ENCODE assay signal across 8 cellular contexts in genomic region chr7:27172823-27173411, GRCh38. TPM values are rescaled to one million over a fixed set of nuclear protein-coding genes. Genes with fewer than 3 reads are reported as not detected.
DNase-seq lines count a peak whose midpoint lies in the region; ATAC-seq, FAIRE-seq and TF ChIP-seq lines count a peak whose summit lies in the region.

No MANE protein-coding gene starts in this region.

- H3K27me3 ChIP-seq in keratinocyte (ENCODE audit: control insufficient read depth, extremely low read depth, insufficient read depth, low read length) = peaks cover 6% of the 10 kb centered on the region

- H3K9me3 ChIP-seq in keratinocyte (ENCODE audit: control insufficient read depth, low read depth, low read length) = no peaks in the 10 kb centered on the region

- peaks cover 0 to 4% of the 10 kb centered on the region in 2 experiments for H3K36me3 ChIP-seq in keratinocyte (ENCODE audit: control insufficient read depth in 2 of 2, extremely low read depth in 1 of 2, insufficient read depth in 2 of 2, low read length in 2 of 2)

- peak overlapping the region; percentile 45 for H3K4me3 Mint-ChIP-seq in activated CD8-positive, alpha-beta T cell treated with anti-CD3 and anti-CD28 coated beads, Interleukin-2, amount 10 ng/mL, durations not matched to agents 7 days and 5 days
- no peak overlapping the region for H3K4me3 Mint-ChIP-seq in endothelial cell (ENCODE audit: unreplicated experiment)

- POLR2A ChIA-PET in activated CD8-positive, alpha-beta T cell treated with anti-CD3 and anti-CD28 coated beads, Interleukin-2, amount 10 ng/mL, durations not matched to agents 7 days and 5 days (lab: Charles Lee) = interaction anchor here (0.6 kb wide), 1 partner anchor 11 kb away, joined by 4 read pairs; no protein-coding TSS in a partner anchor

- no peak for FAIRE-seq in keratinocyte (lab: Jason Lieb, UNC)

- DNase-seq in AG10803 (ENCODE audit: low read depth) (peak; percentile 88), HFF-Myc (ENCODE audit: extremely low read depth, low read depth) (no peak), keratinocyte (ENCODE audit: low read depth, low spot score) (no peak), stromal cell of bone marrow (ENCODE audit: low read depth) (peak; percentile 77), SW 1271 (lab: John Stamatoyannopoulos, UW) (no peak), endothelial cell (ENCODE audit: low spot score) (no peak)
- DNase-seq in activated CD8-positive, alpha-beta T cell treated with anti-CD3 and anti-CD28 coated beads, Interleukin-2, amount 10 ng/mL, durations not matched to agents 7 days and 5 days = no peak

- dilution Hi-C loops in keratinocyte (cut with MboI; ENCODE audit: extremely low pct_ligation_motif_present, low sequenced_read_pairs) = no loop called here

- peak overlapping the region; percentile 54 for H3K27ac ChIP-seq in keratinocyte (ENCODE audit: control insufficient read depth, insufficient read depth, low read length)

- no peak overlapping the region for H3K27ac Mint-ChIP-seq in activated CD8-positive, alpha-beta T cell treated with anti-CD3 and anti-CD28 coated beads, Interleukin-2, amount 10 ng/mL, durations not matched to agents 7 days and 5 days
- H3K27ac Mint-ChIP-seq in endothelial cell (ENCODE audit: unreplicated experiment) = no peak overlapping the region

- peaks cover 30% of the 10 kb centered on the region for H3K4me1 ChIP-seq in keratinocyte (ENCODE audit: control insufficient read depth, extremely low read depth, insufficient read depth, low read length)

- no peaks in the 10 kb centered on the region for H4K20me1 ChIP-seq in keratinocyte (ENCODE audit: control insufficient read depth, extremely low read depth, insufficient read depth, low read length)

- H3K4me3 ChIP-seq in AG10803 (ENCODE audit: low read length) (peak overlapping the region; percentile 87), HFF-Myc (replicated peaks; ENCODE audit: low read depth, low read length) (peak overlapping the region; percentile 83), keratinocyte (ENCODE audit: control insufficient read depth in 2 of 3, extremely low read depth in 1 of 3, insufficient read depth in 2 of 3, low read depth in 1 of 3, low read length in 3 of 3) (peak overlapping the region; percentile 78 to 94 (median 84))

- peak overlapping the region; percentile 54 for H2AFZ ChIP-seq in keratinocyte (ENCODE audit: control insufficient read depth, low read length)

- H3K9ac ChIP-seq in keratinocyte (ENCODE audit: control insufficient read depth, extremely low read depth, insufficient read depth, low read length) = peak overlapping the region; percentile 83

- H3K4me2 ChIP-seq in keratinocyte (ENCODE audit: control insufficient read depth, extremely low read depth, insufficient read depth, low read depth, low read length) = peak overlapping the region; percentile 98

- peaks cover 47% of the 10 kb centered on the region for H3K79me2 ChIP-seq in keratinocyte (ENCODE audit: control insufficient read depth, insufficient read depth, low read length)

- CTCF ChIA-PET in activated CD8-positive, alpha-beta T cell treated with anti-CD3 and anti-CD28 coated beads, Interleukin-2, amount 10 ng/mL, durations not matched to agents 7 days and 5 days (lab: Charles Lee) = interaction anchor here (1.1 to 1.3 kb wide), 2 partner anchors 10 to 23 kb away, joined by 3 to 6 read pairs; no protein-coding TSS in a partner anchor

- peaks cover 61% of the 10 kb centered on the region for H3K27me3 Mint-ChIP-seq in activated CD8-positive, alpha-beta T cell treated with anti-CD3 and anti-CD28 coated beads, Interleukin-2, amount 10 ng/mL, durations not matched to agents 7 days and 5 days (ENCODE audit: low read depth)
- peaks cover 38% of the 10 kb centered on the region for H3K27me3 Mint-ChIP-seq in endothelial cell (ENCODE audit: unreplicated experiment)

- no peaks in the 10 kb centered on the region for H3K9me1 ChIP-seq in keratinocyte (ENCODE audit: control insufficient read depth, extremely low read depth, insufficient read depth, low read length)

- no peak for ATAC-seq in activated CD8-positive, alpha-beta T cell treated with anti-CD3 and anti-CD28 coated beads, Interleukin-2, amount 10 ng/mL, durations not matched to agents 7 days and 5 days
- no peak for ATAC-seq in GM21390 (IDR thresholded peaks at IDR 0.05; ENCODE audit: unreplicated experiment)

- H3K36me3 Mint-ChIP-seq in activated CD8-positive, alpha-beta T cell treated with anti-CD3 and anti-CD28 coated beads, Interleukin-2, amount 10 ng/mL, durations not matched to agents 7 days and 5 days (ENCODE audit: low read depth) = peaks cover 5% of the 10 kb centered on the region
- no peaks in the 10 kb centered on the region for H3K36me3 Mint-ChIP-seq in endothelial cell (ENCODE audit: low read depth, unreplicated experiment)

- peaks cover 15% of the 10 kb centered on the region for H3K4me1 Mint-ChIP-seq in activated CD8-positive, alpha-beta T cell treated with anti-CD3 and anti-CD28 coated beads, Interleukin-2, amount 10 ng/mL, durations not matched to agents 7 days and 5 days (ENCODE audit: low read depth)
- peaks cover 38% of the 10 kb centered on the region for H3K4me1 Mint-ChIP-seq in endothelial cell (ENCODE audit: unreplicated experiment)

- TF ChIP-seq CTCF in AG10803 (conservative IDR thresholded peaks at IDR 0.05; ENCODE audit: low read length) (no peak), HFF-Myc (IDR thresholded peaks at IDR 0.05; ENCODE audit: low read depth, low read length, missing control alignments) (no peak), keratinocyte (optimal IDR thresholded peaks at IDR 0.05 in 1 of 3, IDR thresholded peaks at IDR 0.05 in 1 of 3, conservative IDR thresholded peaks at IDR 0.05 in 1 of 3; ENCODE audit: extremely low read depth in 1 of 3, insufficient read depth in 2 of 3, low read length in 3 of 3) (no peak), endothelial cell (IDR thresholded peaks at IDR 0.05; ENCODE audit: unreplicated experiment) (no peak)

- H3K9me3 Mint-ChIP-seq in activated CD8-positive, alpha-beta T cell treated with anti-CD3 and anti-CD28 coated beads, Interleukin-2, amount 10 ng/mL, durations not matched to agents 7 days and 5 days (ENCODE audit: insufficient read depth) = no peaks in the 10 kb centered on the region
- H3K9me3 Mint-ChIP-seq in endothelial cell (ENCODE audit: unreplicated experiment) = no peaks in the 10 kb centered on the region

RNA-seq across cellular contexts. Expression of gene HOXA10, which starts 1.2 kb away (rescaled TPM):
- not detected for total RNA-seq in activated CD8-positive, alpha-beta T cell treated with anti-CD3 and anti-CD28 coated beads, Interleukin-2, amount 10 ng/mL, durations not matched to agents 7 days and 5 days
- polyA plus RNA-seq in keratinocyte = 1.6 to 4.5 TPM (median 2.4 TPM) in 3 replicates
- 0.40 TPM for polyA plus RNA-seq in keratinocyte (2011; ENCODE audit: low read depth)
- polyA plus RNA-seq in keratinocyte (2011; cell fraction: cytosol; rRNA removed) = 2.0 and 2.2 TPM in 2 replicates
- 2.0 and 2.1 TPM in 2 replicates for polyA plus RNA-seq in keratinocyte (2011; cell fraction: nucleus; rRNA removed)
- polyA plus RNA-seq in keratinocyte (2012; ENCODE audit: low replicate concordance) = 2.5 and 9.5 TPM in 2 replicates
- polyA minus RNA-seq in keratinocyte = 1.9 to 5.1 TPM (median 3.0 TPM) in 3 replicates
- not detected for polyA minus RNA-seq in keratinocyte (2011; cell fraction: cytosol; rRNA and poly(A)+ RNA removed)
- polyA minus RNA-seq in keratinocyte (2011; cell fraction: nucleus; rRNA and poly(A)+ RNA removed) = 0.47 and 0.84 TPM in 2 replicates
- not detected for total RNA-seq in endothelial cell (ENCODE audit: unreplicated experiment)

RNA-seq across cellular contexts. Expression of gene HOXA9, which starts 7.6 kb away (rescaled TPM):
- total RNA-seq in activated CD8-positive, alpha-beta T cell treated with anti-CD3 and anti-CD28 coated beads, Interleukin-2, amount 10 ng/mL, durations not matched to agents 7 days and 5 days = not detected
- 9.0 to 40.5 TPM (median 28.1 TPM) in 3 replicates for polyA plus RNA-seq in keratinocyte
- polyA plus RNA-seq in keratinocyte (2011; ENCODE audit: low read depth) = 76.1 TPM
- polyA plus RNA-seq in keratinocyte (2011; cell fraction: cytosol; rRNA removed) = 20.4 and 23.2 TPM in 2 replicates
- polyA plus RNA-seq in keratinocyte (2011; cell fraction: nucleus; rRNA removed) = 22.3 and 31.4 TPM in 2 replicates
- 21.1 and 27.0 TPM in 2 replicates for polyA plus RNA-seq in keratinocyte (2012; ENCODE audit: low replicate concordance)
- 1.5 to 5.7 TPM (median 4.0 TPM) in 3 replicates for polyA minus RNA-seq in keratinocyte
- 9.4 TPM for polyA minus RNA-seq in keratinocyte (2011; cell fraction: cytosol; rRNA and poly(A)+ RNA removed)
- 2.2 and 3.8 TPM in 2 replicates for polyA minus RNA-seq in keratinocyte (2011; cell fraction: nucleus; rRNA and poly(A)+ RNA removed)
- total RNA-seq in endothelial cell (ENCODE audit: unreplicated experiment) = 0.80 TPM

RNA-seq across cellular contexts. Expression of gene HOXA11, which starts 12.1 kb away (rescaled TPM):
- total RNA-seq in activated CD8-positive, alpha-beta T cell treated with anti-CD3 and anti-CD28 coated beads, Interleukin-2, amount 10 ng/mL, durations not matched to agents 7 days and 5 days = not detected
- polyA plus RNA-seq in keratinocyte = 0.07 to 0.18 TPM (median 0.14 TPM) in 3 replicates
- not detected for polyA plus RNA-seq in keratinocyte (2011; ENCODE audit: low read depth)
- polyA plus RNA-seq in keratinocyte (2011; cell fraction: cytosol; rRNA removed) = 0.17 and 0.19 TPM in 2 replicates
- polyA plus RNA-seq in keratinocyte (2011; cell fraction: nucleus; rRNA removed) = 0.13 TPM in 2 replicates
- polyA plus RNA-seq in keratinocyte (2012; ENCODE audit: low replicate concordance) = 0.16 and 0.27 TPM in 2 replicates
- polyA minus RNA-seq in keratinocyte = not detected in 3 replicates
- not detected for polyA minus RNA-seq in keratinocyte (2011; cell fraction: cytosol; rRNA and poly(A)+ RNA removed)
- not detected in 2 replicates for polyA minus RNA-seq in keratinocyte (2011; cell fraction: nucleus; rRNA and poly(A)+ RNA removed)
- total RNA-seq in endothelial cell (ENCODE audit: unreplicated experiment) = not detected

RNA-seq across cellular contexts. Expression of gene HOXA7, which starts 16.4 kb away (rescaled TPM):
- total RNA-seq in activated CD8-positive, alpha-beta T cell treated with anti-CD3 and anti-CD28 coated beads, Interleukin-2, amount 10 ng/mL, durations not matched to agents 7 days and 5 days = not detected
- 3.8 to 13.5 TPM (median 8.1 TPM) in 3 replicates for polyA plus RNA-seq in keratinocyte
- polyA plus RNA-seq in keratinocyte (2011; ENCODE audit: low read depth) = 4.9 TPM
- polyA plus RNA-seq in keratinocyte (2011; cell fraction: cytosol; rRNA removed) = 7.4 and 9.8 TPM in 2 replicates
- polyA plus RNA-seq in keratinocyte (2011; cell fraction: nucleus; rRNA removed) = 5.2 and 6.0 TPM in 2 replicates
- 3.9 and 14.3 TPM in 2 replicates for polyA plus RNA-seq in keratinocyte (2012; ENCODE audit: low replicate concordance)
- 4.5 to 4.9 TPM (median 4.8 TPM) in 3 replicates for polyA minus RNA-seq in keratinocyte
- 11.9 TPM for polyA minus RNA-seq in keratinocyte (2011; cell fraction: cytosol; rRNA and poly(A)+ RNA removed)
- polyA minus RNA-seq in keratinocyte (2011; cell fraction: nucleus; rRNA and poly(A)+ RNA removed) = 2.0 and 2.3 TPM in 2 replicates
- not detected for total RNA-seq in endothelial cell (ENCODE audit: unreplicated experiment)

RNA-seq across cellular contexts. Expression of gene HOXA3, which starts 20.5 kb away (rescaled TPM):
- total RNA-seq in activated CD8-positive, alpha-beta T cell treated with anti-CD3 and anti-CD28 coated beads, Interleukin-2, amount 10 ng/mL, durations not matched to agents 7 days and 5 days = not detected
- polyA plus RNA-seq in keratinocyte = 0.17 to 0.84 TPM (median 0.58 TPM) in 3 replicates
- polyA plus RNA-seq in keratinocyte (2011; ENCODE audit: low read depth) = 0.87 TPM
- 0.55 and 0.95 TPM in 2 replicates for polyA plus RNA-seq in keratinocyte (2011; cell fraction: cytosol; rRNA removed)
- polyA plus RNA-seq in keratinocyte (2011; cell fraction: nucleus; rRNA removed) = 1.2 and 2.0 TPM in 2 replicates
- 1.1 and 3.2 TPM in 2 replicates for polyA plus RNA-seq in keratinocyte (2012; ENCODE audit: low replicate concordance)
- polyA minus RNA-seq in keratinocyte = 0.22 to 1.2 TPM in 2 of 3 replicates, not detected in the other
- 1.9 TPM for polyA minus RNA-seq in keratinocyte (2011; cell fraction: cytosol; rRNA and poly(A)+ RNA removed)
- polyA minus RNA-seq in keratinocyte (2011; cell fraction: nucleus; rRNA and poly(A)+ RNA removed) = 0.54 and 1.2 TPM in 2 replicates
- 0.13 TPM for total RNA-seq in endothelial cell (ENCODE audit: unreplicated experiment)

Comparison
In these comparisons a context has a peak if more than half of its experiments do, and no peak if none do; other contexts are left out.
1. DNase-seq: peak in AG10803 (single experiment) and stromal cell of bone marrow (single experiment); none in HFF-Myc (single experiment), activated CD8-positive, alpha-beta T cell treated with anti-CD3 and anti-CD28 coated beads, Interleukin-2, amount 10 ng/mL, durations not matched to agents 7 days and 5 days (single experiment), keratinocyte (single experiment), SW 1271 (0 of 2) and endothelial cell (single experiment).
2. Peak in every context shown above with its lines, with median percentiles within 50 percentile points of each other: H3K4me3 ChIP-seq.